ENCODE assay signal across 39 cellular contexts in genomic region chr2:5150871-5151270, GRCh38.
"Had no signal": no experiment of that assay in that cellular context is flagged by ENCODE, and none has a peak within 500 bp of the region (broad histone marks: within the 10 kb centered on the region; RNA-seq: fewer than 3 reads in every experiment).

No MANE protein-coding gene starts in this region.

- H3K36me3 ChIP-seq: adrenal gland, ascending aorta, brain microvascular endothelial cell, breast epithelium, cardiac muscle cell had no signal

- H3K4me3 Mint-ChIP-seq: activated naive CD4-positive, alpha-beta T cell treated with anti-CD3 and anti-CD28 coated beads for 36 hours; activated naive CD4-positive, alpha-beta T cell treated with anti-CD3 and anti-CD28 coated beads, Interleukin-2, amount 10 ng/mL, durations not matched to agents 7 days and 5 days; activated naive CD4-positive, alpha-beta T cell treated with anti-CD3 and anti-CD28 coated beads, Interleukin-2, amount 50 U/mL, for 24 hours; activated naive CD8-positive, alpha-beta T cell; activated naive CD8-positive, alpha-beta T cell treated with anti-CD3 and anti-CD28 coated beads for 36 hours; activated naive CD8-positive, alpha-beta T cell treated with anti-CD3 and anti-CD28 coated beads, Interleukin-2, amount 10 ng/mL, durations not matched to agents 7 days and 5 days; activated naive CD8-positive, alpha-beta T cell treated with anti-CD3 and anti-CD28 coated beads, Interleukin-2, amount 50 U/mL, for 24 hours; activated T-cell treated with anti-CD3 and anti-CD28 coated beads, Interleukin-2, amount 50 U/mL, for 24 hours; activated T-cell treated with anti-CD3 and anti-CD28 coated beads, Interleukin-2, amount 50 U/mL, for 4 hours; activated T-cell treated with anti-CD3 and anti-CD28 coated beads, Interleukin-2, amount 50 U/mL, for 72 hours; activated T-helper 1 cell treated with anti-CD3 and anti-CD28 coated beads, Interleukin-12 subunit alpha, Interleukin-12 subunit beta, Interleukin-2, Interleukin-4 antibody, amounts not matched to agents 30 ng/mL and 10 ng/mL and 1 ng/mL, durations not matched to agents 14 hours and 24 hours and 36 hours; activated T-helper 17 cell treated with anti-CD3 and anti-CD28 coated beads, Interleukin-2, amount 50 U/mL, for 72 hours; brain; central memory CD8-positive, alpha-beta T cell had no signal

- ATAC-seq: activated naive CD4-positive, alpha-beta T cell treated with anti-CD3 and anti-CD28 coated beads, Interleukin-2, amount 50 U/mL, for 72 hours; activated naive CD8-positive, alpha-beta T cell treated with anti-CD3 and anti-CD28 coated beads, Interleukin-2, amount 50 U/mL, for 24 hours; activated T-cell treated with anti-CD3 and anti-CD28 coated beads, Interleukin-2, amount 50 U/mL, for 4 hours; activated T-cell treated with anti-CD3 and anti-CD28 coated beads, Interleukin-2, amount 50 U/mL, for 72 hours; activated T-helper 17 cell treated with anti-CD3 and anti-CD28 coated beads, Interleukin-2, amount 50 U/mL, for 72 hours; body of pancreas had no signal

- H3K27me3 ChIP-seq: adrenal gland, ascending aorta, body of pancreas, brain microvascular endothelial cell, breast epithelium, cardiac muscle cell had no signal

- H3K4me1 Mint-ChIP-seq: activated naive CD4-positive, alpha-beta T cell treated with anti-CD3 and anti-CD28 coated beads, Interleukin-2, amount 10 ng/mL, durations not matched to agents 7 days and 5 days; activated naive CD4-positive, alpha-beta T cell treated with anti-CD3 and anti-CD28 coated beads, Interleukin-2, amount 50 U/mL, for 24 hours; activated naive CD8-positive, alpha-beta T cell treated with anti-CD3 and anti-CD28 coated beads for 36 hours; activated naive CD8-positive, alpha-beta T cell treated with anti-CD3 and anti-CD28 coated beads, Interleukin-2, amount 10 ng/mL, durations not matched to agents 7 days and 5 days; activated naive CD8-positive, alpha-beta T cell treated with anti-CD3 and anti-CD28 coated beads, Interleukin-2, amount 50 U/mL, for 24 hours; activated T-helper 17 cell treated with anti-CD3 and anti-CD28 coated beads, Interleukin-2, amount 50 U/mL, for 72 hours; brain; central memory CD8-positive, alpha-beta T cell had no signal

- H3K9me3 ChIP-seq: adrenal gland, ascending aorta had no signal

- H3K4me3 ChIP-seq: adrenal gland, ascending aorta, body of pancreas, breast epithelium, cardiac muscle cell had no signal

- H3K27ac ChIP-seq: adrenal gland, ascending aorta, body of pancreas, brain microvascular endothelial cell, breast epithelium, cardiac muscle cell had no signal

- DNase-seq: activated effector memory CD4-positive, alpha-beta T cell treated with anti-CD3 and anti-CD28 coated beads, Interleukin-2, amount 50 U/mL, for 16 hours; activated effector memory CD4-positive, alpha-beta T cell treated with Interleukin-2 at 50 U/mL for 16 hours; activated gamma-delta T cell; activated gamma-delta T cell treated with Interleukin-2 at 50 U/mL for 16 hours; activated naive CD4-positive, alpha-beta T cell; activated naive CD4-positive, alpha-beta T cell treated with anti-CD3 and anti-CD28 coated beads for 36 hours; activated naive CD4-positive, alpha-beta T cell treated with anti-CD3 and anti-CD28 coated beads, Interleukin-2, amount 10 ng/mL, durations not matched to agents 7 days and 5 days; activated naive CD4-positive, alpha-beta T cell treated with anti-CD3 and anti-CD28 coated beads, Interleukin-2, amount 50 U/mL, for 16 hours; activated naive CD4-positive, alpha-beta T cell treated with Interleukin-2 at 50 U/mL for 16 hours; activated naive CD8-positive, alpha-beta T cell treated with anti-CD3 and anti-CD28 coated beads for 36 hours; activated naive CD8-positive, alpha-beta T cell treated with anti-CD3 and anti-CD28 coated beads, Interleukin-2, amount 10 ng/mL, durations not matched to agents 7 days and 5 days; activated naive CD8-positive, alpha-beta T cell treated with anti-CD3 and anti-CD28 coated beads, Interleukin-2, amount 50 U/mL, for 24 hours; activated T-cell treated with anti-CD3 and anti-CD28 coated beads, Interleukin-2, amount 50 U/mL, for 1 hour; activated T-cell treated with anti-CD3 and anti-CD28 coated beads, Interleukin-2, amount 50 U/mL, for 24 hours; activated T-cell treated with anti-CD3 and anti-CD28 coated beads, Interleukin-2, amount 50 U/mL, for 4 hours; activated T-cell treated with anti-CD3 and anti-CD28 coated beads, Interleukin-2, amount 50 U/mL, for 48 hours; activated T-cell treated with anti-CD3 and anti-CD28 coated beads, Interleukin-2, amount 50 U/mL, for 72 hours; adrenal gland; amniotic stem cell; amygdala; anterior cingulate cortex; aorta; body of pancreas; brain microvascular endothelial cell; caudate nucleus; central memory CD4-positive, alpha-beta T cell; cerebellar nuclear complex had no signal

- H3K27ac Mint-ChIP-seq: activated naive CD4-positive, alpha-beta T cell treated with anti-CD3 and anti-CD28 coated beads for 36 hours; activated naive CD4-positive, alpha-beta T cell treated with anti-CD3 and anti-CD28 coated beads, Interleukin-2, amount 10 ng/mL, durations not matched to agents 7 days and 5 days; activated naive CD4-positive, alpha-beta T cell treated with anti-CD3 and anti-CD28 coated beads, Interleukin-2, amount 50 U/mL, for 24 hours; activated naive CD4-positive, alpha-beta T cell treated with anti-CD3 and anti-CD28 coated beads, Interleukin-2, amount 50 U/mL, for 72 hours; activated naive CD8-positive, alpha-beta T cell; activated naive CD8-positive, alpha-beta T cell treated with anti-CD3 and anti-CD28 coated beads for 36 hours; activated naive CD8-positive, alpha-beta T cell treated with anti-CD3 and anti-CD28 coated beads, Interleukin-2, amount 10 ng/mL, durations not matched to agents 7 days and 5 days; activated naive CD8-positive, alpha-beta T cell treated with anti-CD3 and anti-CD28 coated beads, Interleukin-2, amount 50 U/mL, for 24 hours; activated T-cell treated with anti-CD3 and anti-CD28 coated beads, Interleukin-2, amount 50 U/mL, for 24 hours; activated T-cell treated with anti-CD3 and anti-CD28 coated beads, Interleukin-2, amount 50 U/mL, for 72 hours; activated T-helper 1 cell treated with anti-CD3 and anti-CD28 coated beads, Interleukin-12 subunit alpha, Interleukin-12 subunit beta, Interleukin-2, Interleukin-4 antibody, amounts not matched to agents 30 ng/mL and 10 ng/mL and 1 ng/mL, durations not matched to agents 14 hours and 24 hours and 36 hours; activated T-helper 17 cell treated with anti-CD3 and anti-CD28 coated beads, Interleukin-2, amount 50 U/mL, for 72 hours; activated T-helper 2 cell treated with anti-CD3 and anti-CD28 coated beads, Interferon-gamma antibody, Interleukin-2, Interleukin-4, amounts not matched to agents 10 μg/mL and 5 μg/mL and 100 μg/mL, durations not matched to agents 14 hours and 24 hours and 36 hours; brain had no signal

- H3K4me1 ChIP-seq: adrenal gland, ascending aorta, body of pancreas, breast epithelium had no signal

- H3K36me3 Mint-ChIP-seq: activated naive CD4-positive, alpha-beta T cell treated with anti-CD3 and anti-CD28 coated beads, Interleukin-2, amount 10 ng/mL, durations not matched to agents 7 days and 5 days; activated naive CD4-positive, alpha-beta T cell treated with anti-CD3 and anti-CD28 coated beads, Interleukin-2, amount 50 U/mL, for 24 hours; activated naive CD8-positive, alpha-beta T cell; activated naive CD8-positive, alpha-beta T cell treated with anti-CD3 and anti-CD28 coated beads, Interleukin-2, amount 10 ng/mL, durations not matched to agents 7 days and 5 days; brain had no signal

- H3K27me3 Mint-ChIP-seq: activated naive CD4-positive, alpha-beta T cell treated with anti-CD3 and anti-CD28 coated beads, Interleukin-2, amount 10 ng/mL, durations not matched to agents 7 days and 5 days; activated naive CD4-positive, alpha-beta T cell treated with anti-CD3 and anti-CD28 coated beads, Interleukin-2, amount 50 U/mL, for 24 hours; activated naive CD8-positive, alpha-beta T cell; activated naive CD8-positive, alpha-beta T cell treated with anti-CD3 and anti-CD28 coated beads for 36 hours; activated naive CD8-positive, alpha-beta T cell treated with anti-CD3 and anti-CD28 coated beads, Interleukin-2, amount 10 ng/mL, durations not matched to agents 7 days and 5 days; activated naive CD8-positive, alpha-beta T cell treated with anti-CD3 and anti-CD28 coated beads, Interleukin-2, amount 50 U/mL, for 24 hours; activated T-cell treated with anti-CD3 and anti-CD28 coated beads, Interleukin-2, amount 50 U/mL, for 24 hours; activated T-helper 17 cell treated with anti-CD3 and anti-CD28 coated beads, Interleukin-2, amount 50 U/mL, for 72 hours; central memory CD8-positive, alpha-beta T cell had no signal

- FAIRE-seq: astrocyte had no signal
